7 cellular contexts compared by ENCODE assay signal in the genomic region with DNA sequence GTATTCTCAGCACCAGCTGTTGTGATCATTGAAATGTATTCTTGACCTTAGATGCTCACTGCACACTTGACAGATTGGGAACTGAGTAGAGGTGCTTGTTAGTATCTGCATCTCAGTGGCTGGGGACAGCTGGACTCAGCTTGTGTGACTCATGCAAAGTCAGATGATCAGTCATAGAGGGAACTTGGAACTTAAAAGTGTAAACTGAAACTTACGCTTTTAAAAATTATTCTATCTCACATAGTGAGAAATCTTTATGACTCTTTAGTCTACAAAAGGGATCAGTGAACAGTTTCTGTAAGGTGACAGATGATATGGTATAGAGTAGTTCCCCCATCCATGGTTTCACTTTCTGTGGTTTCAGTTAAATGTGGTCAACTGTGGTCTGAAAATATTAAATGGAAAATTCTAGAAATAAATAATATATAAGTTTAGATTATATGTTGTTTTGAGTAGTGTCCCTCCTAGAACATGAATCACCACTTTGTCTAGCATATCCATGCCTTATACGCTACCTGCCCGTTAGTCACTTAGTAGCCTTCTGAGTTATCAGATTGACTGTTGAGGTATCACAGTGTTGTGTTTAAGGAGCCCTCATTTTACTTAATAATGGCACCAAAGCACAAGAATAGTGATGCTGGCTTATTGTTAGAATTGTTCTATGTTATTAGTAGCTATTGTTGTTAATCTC.
DNase-seq lines count a peak whose midpoint lies in the region; ATAC-seq and TF ChIP-seq lines count a peak whose summit lies in the region.
"Not testable (repeated sequence)": the region's sequence is repeated elsewhere in the genome, so short reads cannot be mapped to it uniquely, and the experiment has no call there.

No MANE protein-coding gene starts in this region.

- TF ChIP-seq CTCF in activated CD8-positive, alpha-beta T cell treated with anti-CD3 and anti-CD28 coated beads for 36 hours (IDR thresholded peaks at IDR 0.05): not testable (repeated sequence)

- H3K36me3 Mint-ChIP-seq in activated CD8-positive, alpha-beta T cell treated with anti-CD3 and anti-CD28 coated beads for 36 hours (ENCODE audit: low read depth): not testable (repeated sequence)

- not testable (repeated sequence) for H3K27me3 Mint-ChIP-seq in activated CD8-positive, alpha-beta T cell treated with anti-CD3 and anti-CD28 coated beads for 36 hours

- intact Hi-C loops in activated CD8-positive, alpha-beta T cell treated with anti-CD3 and anti-CD28 coated beads for 36 hours (cut with micrococcal nuclease): not testable (repeated sequence)

- not testable (repeated sequence) for H3K4me1 Mint-ChIP-seq in activated CD8-positive, alpha-beta T cell treated with anti-CD3 and anti-CD28 coated beads for 36 hours (ENCODE audit: low read depth)

- ATAC-seq in GM18858 (IDR thresholded peaks at IDR 0.05; ENCODE audit: unreplicated experiment) (peak; percentile 99), GM19395 (IDR thresholded peaks at IDR 0.05; ENCODE audit: unreplicated experiment) (peak; percentile 97), GM21528 (IDR thresholded peaks at IDR 0.05; ENCODE audit: low FRiP score, unreplicated experiment) (peak; percentile 99), HG02763 (IDR thresholded peaks at IDR 0.05; ENCODE audit: unreplicated experiment) (peak; percentile 97), HG03064 (IDR thresholded peaks at IDR 0.05; ENCODE audit: low read depth, unreplicated experiment) (peak; percentile 100), HG03439 (IDR thresholded peaks at IDR 0.05; ENCODE audit: unreplicated experiment) (peak; percentile 96)
- ATAC-seq in activated CD8-positive, alpha-beta T cell treated with anti-CD3 and anti-CD28 coated beads for 36 hours: peak; percentile 61

- not testable (repeated sequence) for H3K4me3 Mint-ChIP-seq in activated CD8-positive, alpha-beta T cell treated with anti-CD3 and anti-CD28 coated beads for 36 hours

- H3K9me3 Mint-ChIP-seq in activated CD8-positive, alpha-beta T cell treated with anti-CD3 and anti-CD28 coated beads for 36 hours: not testable (repeated sequence)

- not testable (repeated sequence) for H3K27ac Mint-ChIP-seq in activated CD8-positive, alpha-beta T cell treated with anti-CD3 and anti-CD28 coated beads for 36 hours

- POLR2A ChIA-PET in activated CD8-positive, alpha-beta T cell treated with anti-CD3 and anti-CD28 coated beads for 36 hours (lab: Charles Lee): not testable (repeated sequence)

- not testable (repeated sequence) for DNase-seq in activated CD8-positive, alpha-beta T cell treated with anti-CD3 and anti-CD28 coated beads for 36 hours

- CTCF ChIA-PET in activated CD8-positive, alpha-beta T cell treated with anti-CD3 and anti-CD28 coated beads for 36 hours (lab: Charles Lee): not testable (repeated sequence)
